1 cellular context compared by ENCODE assay signal in genomic region chr3:4977889-4978258, GRCh38.
A peak's percentile ranks its signal among the peaks of the same experiment; 100 is the strongest.
TF ChIP-seq lines count a peak whose summit lies in the region.

No MANE protein-coding gene starts in this region.

TF ChIP-seq in K562, 482 proteins besides CTCF, POLR2A, EP300 and RAD21 (continued from another document):
- TF ChIP-seq, protein P1, sequence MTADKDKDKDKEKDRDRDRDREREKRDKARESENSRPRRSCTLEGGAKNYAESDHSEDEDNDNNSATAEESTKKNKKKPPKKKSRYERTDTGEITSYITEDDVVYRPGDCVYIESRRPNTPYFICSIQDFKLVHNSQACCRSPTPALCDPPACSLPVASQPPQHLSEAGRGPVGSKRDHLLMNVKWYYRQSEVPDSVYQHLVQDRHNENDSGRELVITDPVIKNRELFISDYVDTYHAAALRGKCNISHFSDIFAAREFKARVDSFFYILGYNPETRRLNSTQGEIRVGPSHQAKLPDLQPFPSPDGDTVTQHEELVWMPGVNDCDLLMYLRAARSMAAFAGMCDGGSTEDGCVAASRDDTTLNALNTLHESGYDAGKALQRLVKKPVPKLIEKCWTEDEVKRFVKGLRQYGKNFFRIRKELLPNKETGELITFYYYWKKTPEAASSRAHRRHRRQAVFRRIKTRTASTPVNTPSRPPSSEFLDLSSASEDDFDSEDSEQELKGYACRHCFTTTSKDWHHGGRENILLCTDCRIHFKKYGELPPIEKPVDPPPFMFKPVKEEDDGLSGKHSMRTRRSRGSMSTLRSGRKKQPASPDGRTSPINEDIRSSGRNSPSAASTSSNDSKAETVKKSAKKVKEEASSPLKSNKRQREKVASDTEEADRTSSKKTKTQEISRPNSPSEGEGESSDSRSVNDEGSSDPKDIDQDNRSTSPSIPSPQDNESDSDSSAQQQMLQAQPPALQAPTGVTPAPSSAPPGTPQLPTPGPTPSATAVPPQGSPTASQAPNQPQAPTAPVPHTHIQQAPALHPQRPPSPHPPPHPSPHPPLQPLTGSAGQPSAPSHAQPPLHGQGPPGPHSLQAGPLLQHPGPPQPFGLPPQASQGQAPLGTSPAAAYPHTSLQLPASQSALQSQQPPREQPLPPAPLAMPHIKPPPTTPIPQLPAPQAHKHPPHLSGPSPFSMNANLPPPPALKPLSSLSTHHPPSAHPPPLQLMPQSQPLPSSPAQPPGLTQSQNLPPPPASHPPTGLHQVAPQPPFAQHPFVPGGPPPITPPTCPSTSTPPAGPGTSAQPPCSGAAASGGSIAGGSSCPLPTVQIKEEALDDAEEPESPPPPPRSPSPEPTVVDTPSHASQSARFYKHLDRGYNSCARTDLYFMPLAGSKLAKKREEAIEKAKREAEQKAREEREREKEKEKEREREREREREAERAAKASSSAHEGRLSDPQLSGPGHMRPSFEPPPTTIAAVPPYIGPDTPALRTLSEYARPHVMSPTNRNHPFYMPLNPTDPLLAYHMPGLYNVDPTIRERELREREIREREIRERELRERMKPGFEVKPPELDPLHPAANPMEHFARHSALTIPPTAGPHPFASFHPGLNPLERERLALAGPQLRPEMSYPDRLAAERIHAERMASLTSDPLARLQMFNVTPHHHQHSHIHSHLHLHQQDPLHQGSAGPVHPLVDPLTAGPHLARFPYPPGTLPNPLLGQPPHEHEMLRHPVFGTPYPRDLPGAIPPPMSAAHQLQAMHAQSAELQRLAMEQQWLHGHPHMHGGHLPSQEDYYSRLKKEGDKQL (CRISPR knock-in tag; IDR thresholded peaks at IDR 0.05; ENCODE audit: borderline replicate concordance), result no peak
- TF ChIP-seq ZNF583 (CRISPR knock-in tag; IDR thresholded peaks at IDR 0.05), result no peak
- 0 out of 2 replicates have a peak, but pooled peaks have one; percentile 7 for TF ChIP-seq SOX6 (IDR thresholded peaks at IDR 0.05)
- no peak for TF ChIP-seq BRF2 (IDR thresholded peaks at IDR 0.05; ENCODE audit: borderline replicate concordance, insufficient read depth, insufficient read length)
- TF ChIP-seq SMARCA5 (IDR thresholded peaks at IDR 0.05), result 0 out of 2 replicates have a peak, but pooled peaks have one; percentile 48
- no peak for TF ChIP-seq GATAD2A (IDR thresholded peaks at IDR 0.05)
- no peak for TF ChIP-seq CCAR2 (IDR thresholded peaks at IDR 0.05; ENCODE audit: low read depth, low read length)
- TF ChIP-seq CREB3 (tag; conservative IDR thresholded peaks at IDR 0.05; ENCODE audit: low read depth), result peak; percentile 47; the same call in 1 of the 2 replicates
- TF ChIP-seq POLR2AphosphoS5 (IDR thresholded peaks at IDR 0.05; ENCODE audit: control insufficient read depth, insufficient read depth, low read depth, low read length), result peak; percentile 13; the same call in 1 of the 2 replicates
- peak; percentile 34; the same call in 1 of the 2 replicates for TF ChIP-seq ELF2 (CRISPR knock-in tag; IDR thresholded peaks at IDR 0.05)
- TF ChIP-seq HNRNPLL (IDR thresholded peaks at IDR 0.05; ENCODE audit: low read depth, low read length, poor library complexity, severe bottlenecking), result peak; percentile 65
- 0 out of 2 replicates have a peak, but pooled peaks have one; percentile 6 for TF ChIP-seq SMARCA4 (IDR thresholded peaks at IDR 0.05)
- no peak for TF ChIP-seq ZNF174 (CRISPR knock-in tag; IDR thresholded peaks at IDR 0.05)
- no peak for TF ChIP-seq SP1 (CRISPR knock-in tag; IDR thresholded peaks at IDR 0.05)
- 0 out of 2 replicates have a peak, but pooled peaks have one; percentile 16 for TF ChIP-seq LCOR (CRISPR knock-in tag; IDR thresholded peaks at IDR 0.05)
- peak; percentile 9 for TF ChIP-seq TAF1 (IDR thresholded peaks at IDR 0.05; ENCODE audit: control insufficient read depth, extremely low read depth, insufficient read depth, low read length, severe bottlenecking)
- TF ChIP-seq NKRF (IDR thresholded peaks at IDR 0.05; ENCODE audit: borderline replicate concordance), result peak; percentile 70
- TF ChIP-seq PHTF2 (CRISPR knock-in tag; IDR thresholded peaks at IDR 0.05), result no peak
- TF ChIP-seq SAP30 (IDR thresholded peaks at IDR 0.05; ENCODE audit: borderline replicate concordance, insufficient read depth, low read depth, low read length, poor library complexity, severe bottlenecking), result peak; percentile 87
- peak; percentile 66; the same call in 1 of the 2 replicates for TF ChIP-seq DPF2 (IDR thresholded peaks at IDR 0.05)
- TF ChIP-seq NR0B1 (IDR thresholded peaks at IDR 0.05; ENCODE audit: partially characterized antibody), result no peak
- TF ChIP-seq NFXL1 (CRISPR knock-in tag; IDR thresholded peaks at IDR 0.05), result peak; percentile 28; the same call in 1 of the 2 replicates
- TF ChIP-seq NEUROD1 (IDR thresholded peaks at IDR 0.05; ENCODE audit: borderline replicate concordance, low read depth, low read length, partially characterized antibody), result no peak
- TF ChIP-seq CTBP1 (IDR thresholded peaks at IDR 0.05; ENCODE audit: borderline replicate concordance), result no peak
- peak; percentile 84; the same call in 1 of the 2 replicates for TF ChIP-seq BRD4 (IDR thresholded peaks at IDR 0.05)
- TF ChIP-seq HDGF (IDR thresholded peaks at IDR 0.05), result no peak
